Comparison of ENCODE assay signal across 9 cellular contexts in genomic region chr3:124791639-124792111, GRCh38.
DNase-seq lines count a peak whose midpoint lies in the region; ATAC-seq and TF ChIP-seq lines count a peak whose summit lies in the region.
"Had no signal": no experiment of that assay in that cellular context is flagged by ENCODE, and none has a peak within 500 bp of the region (broad histone marks: within the 10 kb centered on the region; RNA-seq: fewer than 3 reads in every experiment).

No MANE protein-coding gene starts in this region.

- H3K14ac ChIP-seq in trophoblast cell (ENCODE audit: low read length), result no peak overlapping the region

- H3K4ac ChIP-seq in trophoblast cell (ENCODE audit: low read depth, low read length), result peak overlapping the region; percentile 31

- H3K79me1 ChIP-seq in trophoblast cell (ENCODE audit: low read length), result peaks cover 3% of the 10 kb centered on the region

- no peak overlapping the region for H2AK5ac ChIP-seq in trophoblast cell (ENCODE audit: low read length)

- CTCF ChIA-PET in RWPE1 (lab: Yijun Ruan, JAX), result interaction anchor here (0.6 to 1.0 kb wide), 3 partner anchors 32 to 109 kb away, joined by 3 to 6 read pairs (median 5); no protein-coding TSS in a partner anchor

- DNase-seq in DMS79 (lab: John Stamatoyannopoulos, UW) (peak; percentile 59), RWPE1 (ENCODE audit: low spot score) (no peak), fibroblast of pulmonary artery (ENCODE audit: low read depth) (peak; percentile 94), trophoblast cell (no peak), D341Med (ENCODE audit: low spot score) (no peak), middle frontal gyrus (ENCODE audit: extremely low spot score, low spot score) (no peak), NCI-H82 treated with DMSO at 0.1 percent for 48 hours (lab: John Stamatoyannopoulos, UW; ENCODE audit: unreplicated experiment) (no peak)
- DNase-seq: KBM-7 had no signal

- H3K79me2 ChIP-seq in trophoblast cell (ENCODE audit: control insufficient read depth, insufficient read depth, low read length, poor library complexity), result no peaks in the 10 kb centered on the region

- no peak overlapping the region for H4K8ac ChIP-seq in trophoblast cell (ENCODE audit: low read depth, low read length)

- H3K27me3 ChIP-seq in trophoblast cell (ENCODE audit: insufficient read depth, low read length), result no peaks in the 10 kb centered on the region

- H2BK5ac ChIP-seq in trophoblast cell (ENCODE audit: low read depth, low read length, poor library complexity), result peak overlapping the region; percentile 4

- H3K9ac ChIP-seq in trophoblast cell (ENCODE audit: low read length), result no peak overlapping the region

- H3K4me1 ChIP-seq in trophoblast cell (ENCODE audit: control insufficient read depth in 1 of 2, insufficient read depth in 2 of 2, low read length in 2 of 2), result peaks cover 5 to 12% of the 10 kb centered on the region in 2 experiments

- no peak overlapping the region for H3K4me2 ChIP-seq in trophoblast cell (ENCODE audit: low read length)

- no peak for ATAC-seq in GM21529 (IDR thresholded peaks at IDR 0.05; ENCODE audit: unreplicated experiment)

- H3K36me3 ChIP-seq in trophoblast cell (ENCODE audit: control insufficient read depth in 1 of 2, insufficient read depth in 2 of 2, low read length in 2 of 2), result peaks cover 24 to 37% of the 10 kb centered on the region in 2 experiments

- H3K27ac ChIP-seq in RWPE1, result peak overlapping the region; percentile 34
- H3K27ac ChIP-seq in trophoblast cell (ENCODE audit: low read depth, low read length), result no peak overlapping the region

- no peak overlapping the region for H3K18ac ChIP-seq in trophoblast cell (ENCODE audit: low read length)

- H2BK120ac ChIP-seq in trophoblast cell (ENCODE audit: insufficient read depth, low read length, poor library complexity), result no peak overlapping the region

- TF ChIP-seq CTCF in RWPE1 (conservative IDR thresholded peaks at IDR 0.05; ENCODE audit: low read depth) (no peak), fibroblast of pulmonary artery (IDR thresholded peaks at IDR 0.05; ENCODE audit: low read length, missing control alignments) (no peak)

- POLR2A ChIA-PET in RWPE1 (lab: Yijun Ruan, JAX; ENCODE audit: low non-redundant PET), result no interaction called here

- WGBS in trophoblast cell (ENCODE audit: extremely low coverage, insufficient coverage, insufficient read length), result no CpG with 5 or more reads among the region's 8 CpGs

- no peak overlapping the region for H4K12ac ChIP-seq in trophoblast cell (ENCODE audit: low read depth, low read length)

- H3K4me3 ChIP-seq in fibroblast of pulmonary artery (replicated peaks; ENCODE audit: low read depth, low read length) (no peak overlapping the region), trophoblast cell (ENCODE audit: low read depth, low read length) (no peak overlapping the region)

- no peak overlapping the region for H4K91ac ChIP-seq in trophoblast cell (ENCODE audit: low read depth, low read length)

- no peak overlapping the region for H3K23ac ChIP-seq in trophoblast cell (ENCODE audit: low read length)

- peaks cover 5% of the 10 kb centered on the region for H3K9me3 ChIP-seq in trophoblast cell (ENCODE audit: insufficient read depth, low read depth, low read length)

- no peak overlapping the region for H2AFZ ChIP-seq in trophoblast cell (ENCODE audit: insufficient read depth, low read length, poor library complexity)

- H2BK12ac ChIP-seq in trophoblast cell (ENCODE audit: low read length), result no peak overlapping the region

Comparison
In these comparisons a context has a peak if more than half of its experiments do, and no peak if none do; other contexts are left out.
1. DNase-seq: peak in DMS79 (single experiment) and fibroblast of pulmonary artery (single experiment); none in RWPE1 (single experiment), trophoblast cell (0 of 2), D341Med (single experiment), middle frontal gyrus (single experiment) and NCI-H82 treated with DMSO at 0.1 percent for 48 hours (single experiment).